Comparison of ENCODE assay signal across 15 cellular contexts in genomic region chr5:140630296-140630695, GRCh38. TPM values are rescaled to one million over a fixed set of nuclear protein-coding genes. Genes with fewer than 3 reads are reported as not detected.
DNase-seq lines count a peak whose midpoint lies in the region; ATAC-seq, FAIRE-seq and TF ChIP-seq lines count a peak whose summit lies in the region.
"Had no signal": no experiment of that assay in that cellular context is flagged by ENCODE, and none has a peak within 500 bp of the region (broad histone marks: within the 10 kb centered on the region; RNA-seq: fewer than 3 reads in every experiment).

No MANE protein-coding gene starts in this region.

- CTCF ChIA-PET in HepG2 (lab: Yijun Ruan, JAX; ENCODE audit: low intra/inter-chr PET ratio, low total read pairs) = no interaction called here

- H3K9me3 ChIP-seq in liver (ENCODE audit: control insufficient read depth in 4 of 4, low read length in 3 of 4) (no peaks in the 10 kb centered on the region), HepG2 (ENCODE audit: low read length) (peaks cover 25% of the 10 kb centered on the region)
- H3K9me3 ChIP-seq: pancreas had no signal

- 49% methylated on average over 2 of the region's 2 CpGs for WGBS in liver
- 28% methylated on average over 2 of the region's 2 CpGs for WGBS in HepG2 (ENCODE audit: low lambda C conversion rate)

- H3K9me3 Mint-ChIP-seq in activated T-helper 2 cell treated with anti-CD3 and anti-CD28 coated beads, Interferon-gamma antibody, Interleukin-2, Interleukin-4, amounts not matched to agents 10 μg/mL and 5 μg/mL and 100 μg/mL, durations not matched to agents 14 hours and 24 hours and 36 hours = peaks cover 11% of the 10 kb centered on the region

- POLR2A ChIA-PET in HepG2 (lab: Yijun Ruan, JAX) = interaction anchor here (1.1 kb wide), 1 partner anchor 17 kb away, joined by 5 read pairs; the partner anchor contains the start of genes IK and NDUFA2

- H3K27ac ChIP-seq in liver (ENCODE audit: low read depth in 1 of 2, low read length in 2 of 2) = peak overlapping the region; percentile 82 to 90
- no peak overlapping the region for H3K27ac ChIP-seq in HepG2 (ENCODE audit: extremely low read length, insufficient read depth, low read length)
- H3K27ac ChIP-seq in coronary artery = peak overlapping the region in 1 of 2 donors; percentile 81

- H3K27me3 ChIP-seq in liver (ENCODE audit: control insufficient read depth in 4 of 4, insufficient read depth in 4 of 4, low read length in 3 of 4) (no peaks in the 10 kb centered on the region), HepG2 (ENCODE audit: control insufficient read depth in 1 of 2, insufficient read depth in 2 of 2, low read length in 2 of 2) (no peaks in the 10 kb centered on the region)
- H3K27me3 ChIP-seq: pancreas had no signal

- H3K4me1 ChIP-seq in liver (ENCODE audit: control insufficient read depth in 4 of 4, insufficient read depth in 4 of 4, low read length in 3 of 4) (peaks cover 0 to 23% (median 13%) of the 10 kb centered on the region in 4 donors), HepG2 (ENCODE audit: insufficient read depth, low read length) (peaks cover 31% of the 10 kb centered on the region)

- peak overlapping the region; percentile 83 to 89 for H3K9ac ChIP-seq in liver (ENCODE audit: low read depth in 1 of 2, low read length in 2 of 2)
- no peak overlapping the region for H3K9ac ChIP-seq in HepG2 (ENCODE audit: insufficient read depth, low read depth, low read length)

- H2AFZ ChIP-seq in HepG2 (ENCODE audit: low read length) = no peak overlapping the region

- intact Hi-C loops in HepG2 (cut with micrococcal nuclease; ENCODE audit: unreplicated experiment) = no loop called here
- intact Hi-C loops in activated T-helper 2 cell treated with anti-CD3 and anti-CD28 coated beads, Interferon-gamma antibody, Interleukin-2, Interleukin-4, amounts not matched to agents 10 μg/mL and 5 μg/mL and 100 μg/mL, durations not matched to agents 14 hours and 24 hours and 36 hours (cut with micrococcal nuclease) = loop anchor here (10.0 kb wide), 1 partner anchor 375 kb away; no protein-coding TSS in a partner anchor

- TF ChIP-seq RAD21 in liver (IDR thresholded peaks at IDR 0.05) (no peak), HepG2 (CRISPR knock-in tag; IDR thresholded peaks at IDR 0.05) (no peak)

- DNase-seq in HepG2 (ENCODE audit: low spot score) (no peak), coronary artery (ENCODE audit: low spot score) (no peak), myocyte (ENCODE audit: low read depth) (peak; percentile 10), HT-29 (ENCODE audit: low spot score) (no peak), midbrain (lab: John Stamatoyannopoulos, UW) (no peak)
- no peak for DNase-seq in activated T-helper 2 cell treated with anti-CD3 and anti-CD28 coated beads, Interferon-gamma antibody, Interleukin-2, Interleukin-4, amounts not matched to agents 10 μg/mL and 5 μg/mL and 100 μg/mL, durations not matched to agents 14 hours and 24 hours and 36 hours (ENCODE audit: low spot score)
- DNase-seq: activated gamma-delta T cell; effector CD8-positive, alpha-beta T cell; NCI-H187 treated with DMSO at 0.1 percent for 48 hours; NCI-H510A treated with DMSO at 0.1 percent for 48 hours; OCI-M1; pancreas had no signal

- no peak overlapping the region for H3K27ac Mint-ChIP-seq in activated T-helper 2 cell treated with anti-CD3 and anti-CD28 coated beads, Interferon-gamma antibody, Interleukin-2, Interleukin-4, amounts not matched to agents 10 μg/mL and 5 μg/mL and 100 μg/mL, durations not matched to agents 14 hours and 24 hours and 36 hours
- H3K27ac Mint-ChIP-seq: mesothelial cell of epicardium had no signal

- H3K27me3 Mint-ChIP-seq in activated T-helper 2 cell treated with anti-CD3 and anti-CD28 coated beads, Interferon-gamma antibody, Interleukin-2, Interleukin-4, amounts not matched to agents 10 μg/mL and 5 μg/mL and 100 μg/mL, durations not matched to agents 14 hours and 24 hours and 36 hours (ENCODE audit: low read depth) = peaks cover 18% of the 10 kb centered on the region

- H3K36me3 ChIP-seq in liver (ENCODE audit: control insufficient read depth in 4 of 4, insufficient read depth in 3 of 4, low read depth in 1 of 4, low read length in 3 of 4) = no peaks in the 10 kb centered on the region
- no peaks in the 10 kb centered on the region for H3K36me3 ChIP-seq in HepG2 (replicated peaks in 1 of 2; ENCODE audit: control insufficient read depth in 1 of 2, insufficient read depth in 2 of 2, low read length in 2 of 2)
- H3K36me3 ChIP-seq: pancreas had no signal

- no peak for TF ChIP-seq CTCF in liver (IDR thresholded peaks at IDR 0.05; ENCODE audit: low read depth, low read length, missing input control)
- no peak for TF ChIP-seq CTCF in HepG2 (CRISPR knock-in tag; IDR thresholded peaks at IDR 0.05)
- TF ChIP-seq CTCF in coronary artery (IDR thresholded peaks at IDR 0.05) = no peak

- TF ChIP-seq POLR2A in HepG2 (IDR thresholded peaks at IDR 0.05; ENCODE audit: insufficient read depth in 1 of 2, low read depth in 2 of 2, low read length in 2 of 2) = no peak

- ATAC-seq in HepG2 (no peak), HG03280 (IDR thresholded peaks at IDR 0.05; ENCODE audit: unreplicated experiment) (no peak)
- ATAC-seq: pancreas had no signal

- no TSS peak for BruUV-seq in HepG2 (replicated peaks; lab: Mats Ljungman, UMichigan)

- TF ChIP-seq EP300 in HepG2 (IDR thresholded peaks at IDR 0.05; ENCODE audit: low read depth in 2 of 2, low read length in 2 of 2) (no peak), HepG2 (CRISPR knock-in tag; IDR thresholded peaks at IDR 0.05; ENCODE audit: borderline replicate concordance) (no peak)

- FAIRE-seq in HepG2 (lab: Jason Lieb, UNC) = no peak
- FAIRE-seq: pancreas had no signal

- in situ Hi-C loops in HepG2 (cut with HindIII; ENCODE audit: extremely low pct_ligation_motif_present, low pct_unique_long_range_greater_than_20kb) = loop anchor here (5.0 kb wide), 1 partner anchor 68 kb away; the partner anchor contains the start of genes APBB3 and SLC35A4

- no peaks in the 10 kb centered on the region for H4K20me1 ChIP-seq in HepG2 (ENCODE audit: insufficient read depth, low read length)

- H3K4me2 ChIP-seq in HepG2 (ENCODE audit: low read depth, low read length) = no peak overlapping the region

- no peaks in the 10 kb centered on the region for H3K36me3 Mint-ChIP-seq in activated T-helper 2 cell treated with anti-CD3 and anti-CD28 coated beads, Interferon-gamma antibody, Interleukin-2, Interleukin-4, amounts not matched to agents 10 μg/mL and 5 μg/mL and 100 μg/mL, durations not matched to agents 14 hours and 24 hours and 36 hours (ENCODE audit: low read depth)

- H3K4me1 Mint-ChIP-seq in activated T-helper 2 cell treated with anti-CD3 and anti-CD28 coated beads, Interferon-gamma antibody, Interleukin-2, Interleukin-4, amounts not matched to agents 10 μg/mL and 5 μg/mL and 100 μg/mL, durations not matched to agents 14 hours and 24 hours and 36 hours (ENCODE audit: low read depth) = peaks cover 23% of the 10 kb centered on the region
- H3K4me1 Mint-ChIP-seq: mesothelial cell of epicardium had no signal

- H3K4me3 ChIP-seq in liver (ENCODE audit: low read depth in 1 of 3, low read length in 3 of 3) = peak overlapping the region; percentile 66 to 85 (median 71)
- H3K4me3 ChIP-seq in HepG2 (replicated peaks in 1 of 3; ENCODE audit: insufficient read depth in 1 of 3, low read depth in 2 of 3, low read length in 3 of 3) = no peak overlapping the region
- peak overlapping the region; percentile 74 for H3K4me3 ChIP-seq in coronary artery

- no peak overlapping the region for H3K4me3 Mint-ChIP-seq in activated T-helper 2 cell treated with anti-CD3 and anti-CD28 coated beads, Interferon-gamma antibody, Interleukin-2, Interleukin-4, amounts not matched to agents 10 μg/mL and 5 μg/mL and 100 μg/mL, durations not matched to agents 14 hours and 24 hours and 36 hours (ENCODE audit: low read depth)
- H3K4me3 Mint-ChIP-seq: mesothelial cell of epicardium had no signal

- no peaks in the 10 kb centered on the region for H3K79me2 ChIP-seq in HepG2 (ENCODE audit: insufficient read depth, low read length)

RNA-seq across cellular contexts. Expression of gene CD14, which starts 2.7 kb away (rescaled TPM):
- total RNA-seq in liver (100 to 1,000 TPM in 1 of 2 donors, 10 to 100 TPM in 1; 61.0 to 297 TPM), HepG2 (2016; rRNA removed; fragmentation: Illumina TruSeq; extraction: Trizol) (0.70 and 1.7 TPM in 2 replicates), myocyte (0.21 and 0.64 TPM in 2 replicates)
- polyA plus RNA-seq in liver (100 to 1,000 TPM; 277 to 343 TPM), HepG2 (2011; rRNA removed) (4.7 and 9.8 TPM in 2 replicates)
- 0.35 and 0.40 TPM in 2 replicates for total RNA-seq in HepG2 (2016; cell fraction: cytosol; rRNA removed; fragmentation: Illumina TruSeq; extraction: Trizol; ENCODE audit: low read depth)
- 1.4 TPM in 2 replicates for total RNA-seq in HepG2 (2016; cell fraction: insoluble cytoplasmic fraction; rRNA removed; fragmentation: Illumina TruSeq; extraction: Trizol)
- 0.22 and 0.31 TPM in 2 replicates for total RNA-seq in HepG2 (2016; cell fraction: membrane; rRNA removed; fragmentation: Illumina TruSeq; extraction: Trizol)
- 1.5 and 1.7 TPM in 2 replicates for total RNA-seq in HepG2 (2016; cell fraction: nucleus; rRNA removed; fragmentation: Illumina TruSeq; extraction: Trizol)
- polyA plus RNA-seq in HepG2 (2011; cell fraction: cytosol; rRNA removed) = 4.5 and 5.6 TPM in 2 replicates
- 3.9 and 7.5 TPM in 2 replicates for polyA plus RNA-seq in HepG2 (2011; cell fraction: nucleus; rRNA removed)
- 2.7 and 8.6 TPM in 2 replicates for polyA plus RNA-seq in HepG2 (2012)
- polyA plus RNA-seq in HepG2 (2016; cell fraction: cytosol; fragmentation: Illumina TruSeq; extraction: Trizol; ENCODE audit: low read depth) = 0.16 and 0.26 TPM in 2 replicates
- 0.59 and 0.86 TPM in 2 replicates for polyA plus RNA-seq in HepG2 (2016; cell fraction: insoluble cytoplasmic fraction; fragmentation: Illumina TruSeq; extraction: Trizol; ENCODE audit: low read depth)
- polyA plus RNA-seq in HepG2 (2016; cell fraction: membrane; fragmentation: Illumina TruSeq; extraction: Trizol; ENCODE audit: low read depth) = 0.15 and 0.20 TPM in 2 replicates
- 1.8 and 4.1 TPM in 2 replicates for polyA plus RNA-seq in HepG2 (2016; cell fraction: nucleus; fragmentation: Illumina TruSeq; extraction: Trizol; ENCODE audit: insufficient read depth, low read depth)
- 0.16 and 4.7 TPM in 2 replicates for polyA minus RNA-seq in HepG2 (2011; rRNA and poly(A)+ RNA removed; ENCODE audit: low replicate concordance)
- 2.6 and 4.0 TPM in 2 replicates for polyA minus RNA-seq in HepG2 (2011; cell fraction: cytosol; rRNA and poly(A)+ RNA removed)
- polyA minus RNA-seq in HepG2 (2011; cell fraction: nucleus; rRNA and poly(A)+ RNA removed) = 0.90 and 1.5 TPM in 2 replicates
- polyA plus RNA-seq in myocyte (2012) = 2.7 TPM
- total RNA-seq in HT-29 (2014; rRNA removed; shearing (Covaris generic)) = 8.0 and 12.2 TPM in 2 replicates
- total RNA-seq in activated T-helper 2 cell treated with anti-CD3 and anti-CD28 coated beads, Interferon-gamma antibody, Interleukin-2, Interleukin-4, amounts not matched to agents 10 μg/mL and 5 μg/mL and 100 μg/mL, durations not matched to agents 14 hours and 24 hours and 36 hours = 0.39 TPM in 2 replicates

RNA-seq across cellular contexts. Expression of gene TMCO6, which starts 9.0 kb away (rescaled TPM):
- 10 to 100 TPM; 14.1 to 55.9 TPM for total RNA-seq in liver
- 10 to 100 TPM; 12.6 to 23.3 TPM for polyA plus RNA-seq in liver
- total RNA-seq in HepG2 (2016; rRNA removed; fragmentation: Illumina TruSeq; extraction: Trizol) = 8.2 and 16.6 TPM in 2 replicates
- 5.8 and 7.1 TPM in 2 replicates for total RNA-seq in HepG2 (2016; cell fraction: cytosol; rRNA removed; fragmentation: Illumina TruSeq; extraction: Trizol; ENCODE audit: low read depth)
- 7.7 and 17.8 TPM in 2 replicates for total RNA-seq in HepG2 (2016; cell fraction: insoluble cytoplasmic fraction; rRNA removed; fragmentation: Illumina TruSeq; extraction: Trizol)
- 6.2 and 7.2 TPM in 2 replicates for total RNA-seq in HepG2 (2016; cell fraction: membrane; rRNA removed; fragmentation: Illumina TruSeq; extraction: Trizol)
- total RNA-seq in HepG2 (2016; cell fraction: nucleus; rRNA removed; fragmentation: Illumina TruSeq; extraction: Trizol) = 33.8 and 34.3 TPM in 2 replicates
- polyA plus RNA-seq in HepG2 (2011; rRNA removed) = 28.2 and 36.3 TPM in 2 replicates
- polyA plus RNA-seq in HepG2 (2011; cell fraction: cytosol; rRNA removed) = 19.5 and 25.9 TPM in 2 replicates
- 235 and 295 TPM in 2 replicates for polyA plus RNA-seq in HepG2 (2011; cell fraction: nucleus; rRNA removed)
- polyA plus RNA-seq in HepG2 (2012) = 17.5 and 19.3 TPM in 2 replicates
- 2.1 and 2.6 TPM in 2 replicates for polyA plus RNA-seq in HepG2 (2016; cell fraction: cytosol; fragmentation: Illumina TruSeq; extraction: Trizol; ENCODE audit: low read depth)
- 5.9 and 6.4 TPM in 2 replicates for polyA plus RNA-seq in HepG2 (2016; cell fraction: insoluble cytoplasmic fraction; fragmentation: Illumina TruSeq; extraction: Trizol; ENCODE audit: low read depth)
- polyA plus RNA-seq in HepG2 (2016; cell fraction: membrane; fragmentation: Illumina TruSeq; extraction: Trizol; ENCODE audit: low read depth) = 3.2 and 5.9 TPM in 2 replicates
- 57.6 and 58.2 TPM in 2 replicates for polyA plus RNA-seq in HepG2 (2016; cell fraction: nucleus; fragmentation: Illumina TruSeq; extraction: Trizol; ENCODE audit: insufficient read depth, low read depth)
- 28.7 and 45.7 TPM in 2 replicates for polyA minus RNA-seq in HepG2 (2011; rRNA and poly(A)+ RNA removed; ENCODE audit: low replicate concordance)
- 5.5 and 5.7 TPM in 2 replicates for polyA minus RNA-seq in HepG2 (2011; cell fraction: cytosol; rRNA and poly(A)+ RNA removed)
- 74.2 and 90.0 TPM in 2 replicates for polyA minus RNA-seq in HepG2 (2011; cell fraction: nucleus; rRNA and poly(A)+ RNA removed)
- 5.3 and 8.1 TPM in 2 replicates for total RNA-seq in myocyte
- polyA plus RNA-seq in myocyte (2012) = 8.1 TPM
- total RNA-seq in HT-29 (2014; rRNA removed; shearing (Covaris generic)) = 39.5 and 52.2 TPM in 2 replicates
- total RNA-seq in activated T-helper 2 cell treated with anti-CD3 and anti-CD28 coated beads, Interferon-gamma antibody, Interleukin-2, Interleukin-4, amounts not matched to agents 10 μg/mL and 5 μg/mL and 100 μg/mL, durations not matched to agents 14 hours and 24 hours and 36 hours = 40.2 and 40.7 TPM in 2 replicates

RNA-seq across cellular contexts. Expression of gene NDUFA2, which starts 17.1 kb away (rescaled TPM):
- total RNA-seq in liver = 10 to 100 TPM; 23.3 to 44.3 TPM
- polyA plus RNA-seq in liver = 100 to 1,000 TPM in 1 of 2 donors, 10 to 100 TPM in 1; 91.3 to 160 TPM
- 97.2 and 103 TPM in 2 replicates for total RNA-seq in HepG2 (2016; rRNA removed; fragmentation: Illumina TruSeq; extraction: Trizol)
- total RNA-seq in HepG2 (2016; cell fraction: cytosol; rRNA removed; fragmentation: Illumina TruSeq; extraction: Trizol; ENCODE audit: low read depth) = 31.4 and 47.0 TPM in 2 replicates
- total RNA-seq in HepG2 (2016; cell fraction: insoluble cytoplasmic fraction; rRNA removed; fragmentation: Illumina TruSeq; extraction: Trizol) = 93.8 and 118 TPM in 2 replicates
- 39.2 and 47.9 TPM in 2 replicates for total RNA-seq in HepG2 (2016; cell fraction: membrane; rRNA removed; fragmentation: Illumina TruSeq; extraction: Trizol)
- 35.2 and 41.9 TPM in 2 replicates for total RNA-seq in HepG2 (2016; cell fraction: nucleus; rRNA removed; fragmentation: Illumina TruSeq; extraction: Trizol)
- 94.9 and 105 TPM in 2 replicates for polyA plus RNA-seq in HepG2 (2011; rRNA removed)
- polyA plus RNA-seq in HepG2 (2011; cell fraction: cytosol; rRNA removed) = 88.4 and 132 TPM in 2 replicates
- 34.5 and 35.4 TPM in 2 replicates for polyA plus RNA-seq in HepG2 (2011; cell fraction: nucleus; rRNA removed)
- polyA plus RNA-seq in HepG2 (2012) = 58.5 and 59.1 TPM in 2 replicates
- 35.9 and 45.1 TPM in 2 replicates for polyA plus RNA-seq in HepG2 (2016; cell fraction: cytosol; fragmentation: Illumina TruSeq; extraction: Trizol; ENCODE audit: low read depth)
- polyA plus RNA-seq in HepG2 (2016; cell fraction: insoluble cytoplasmic fraction; fragmentation: Illumina TruSeq; extraction: Trizol; ENCODE audit: low read depth) = 102 and 108 TPM in 2 replicates
- 35.6 and 44.9 TPM in 2 replicates for polyA plus RNA-seq in HepG2 (2016; cell fraction: membrane; fragmentation: Illumina TruSeq; extraction: Trizol; ENCODE audit: low read depth)
- polyA plus RNA-seq in HepG2 (2016; cell fraction: nucleus; fragmentation: Illumina TruSeq; extraction: Trizol; ENCODE audit: insufficient read depth, low read depth) = 62.0 and 65.8 TPM in 2 replicates
- polyA minus RNA-seq in HepG2 (2011; rRNA and poly(A)+ RNA removed; ENCODE audit: low replicate concordance) = 18.8 and 29.1 TPM in 2 replicates
- polyA minus RNA-seq in HepG2 (2011; cell fraction: cytosol; rRNA and poly(A)+ RNA removed) = 11.2 and 15.4 TPM in 2 replicates
- 12.6 and 13.9 TPM in 2 replicates for polyA minus RNA-seq in HepG2 (2011; cell fraction: nucleus; rRNA and poly(A)+ RNA removed)
- 46.7 and 51.4 TPM in 2 replicates for total RNA-seq in myocyte
- polyA plus RNA-seq in myocyte (2012) = 162 TPM
- total RNA-seq in HT-29 (2014; rRNA removed; shearing (Covaris generic)) = 112 and 134 TPM in 2 replicates
- 63.0 and 65.6 TPM in 2 replicates for total RNA-seq in activated T-helper 2 cell treated with anti-CD3 and anti-CD28 coated beads, Interferon-gamma antibody, Interleukin-2, Interleukin-4, amounts not matched to agents 10 μg/mL and 5 μg/mL and 100 μg/mL, durations not matched to agents 14 hours and 24 hours and 36 hours

RNA-seq across cellular contexts. Expression of gene IK, which starts 17.3 kb away (rescaled TPM):
- 10 to 100 TPM; 42.5 to 45.7 TPM for total RNA-seq in liver
- 10 to 100 TPM; 30.8 to 41.8 TPM for polyA plus RNA-seq in liver
- 67.5 and 86.4 TPM in 2 replicates for total RNA-seq in HepG2 (2016; rRNA removed; fragmentation: Illumina TruSeq; extraction: Trizol)
- total RNA-seq in HepG2 (2016; cell fraction: cytosol; rRNA removed; fragmentation: Illumina TruSeq; extraction: Trizol; ENCODE audit: low read depth) = 10.9 and 13.0 TPM in 2 replicates
- total RNA-seq in HepG2 (2016; cell fraction: insoluble cytoplasmic fraction; rRNA removed; fragmentation: Illumina TruSeq; extraction: Trizol) = 67.8 and 81.2 TPM in 2 replicates
- total RNA-seq in HepG2 (2016; cell fraction: membrane; rRNA removed; fragmentation: Illumina TruSeq; extraction: Trizol) = 12.8 and 18.0 TPM in 2 replicates
- 45.9 and 55.5 TPM in 2 replicates for total RNA-seq in HepG2 (2016; cell fraction: nucleus; rRNA removed; fragmentation: Illumina TruSeq; extraction: Trizol)
- polyA plus RNA-seq in HepG2 (2011; rRNA removed) = 63.7 and 65.3 TPM in 2 replicates
- polyA plus RNA-seq in HepG2 (2011; cell fraction: cytosol; rRNA removed) = 43.5 and 55.0 TPM in 2 replicates
- 132 and 195 TPM in 2 replicates for polyA plus RNA-seq in HepG2 (2011; cell fraction: nucleus; rRNA removed)
- 61.8 and 72.2 TPM in 2 replicates for polyA plus RNA-seq in HepG2 (2012)
- 8.8 TPM in 2 replicates for polyA plus RNA-seq in HepG2 (2016; cell fraction: cytosol; fragmentation: Illumina TruSeq; extraction: Trizol; ENCODE audit: low read depth)
- 103 and 116 TPM in 2 replicates for polyA plus RNA-seq in HepG2 (2016; cell fraction: insoluble cytoplasmic fraction; fragmentation: Illumina TruSeq; extraction: Trizol; ENCODE audit: low read depth)
- polyA plus RNA-seq in HepG2 (2016; cell fraction: membrane; fragmentation: Illumina TruSeq; extraction: Trizol; ENCODE audit: low read depth) = 8.1 and 11.8 TPM in 2 replicates
- polyA plus RNA-seq in HepG2 (2016; cell fraction: nucleus; fragmentation: Illumina TruSeq; extraction: Trizol; ENCODE audit: insufficient read depth, low read depth) = 114 and 115 TPM in 2 replicates
- polyA minus RNA-seq in HepG2 (2011; rRNA and poly(A)+ RNA removed; ENCODE audit: low replicate concordance) = 32.1 and 98.6 TPM in 2 replicates
- polyA minus RNA-seq in HepG2 (2011; cell fraction: cytosol; rRNA and poly(A)+ RNA removed) = 23.0 and 28.8 TPM in 2 replicates
- 63.2 and 75.2 TPM in 2 replicates for polyA minus RNA-seq in HepG2 (2011; cell fraction: nucleus; rRNA and poly(A)+ RNA removed)
- total RNA-seq in myocyte = 105 and 121 TPM in 2 replicates
- polyA plus RNA-seq in myocyte (2012) = 73.5 TPM
- 48.3 and 62.7 TPM in 2 replicates for total RNA-seq in HT-29 (2014; rRNA removed; shearing (Covaris generic))
- 111 and 119 TPM in 2 replicates for total RNA-seq in activated T-helper 2 cell treated with anti-CD3 and anti-CD28 coated beads, Interferon-gamma antibody, Interleukin-2, Interleukin-4, amounts not matched to agents 10 μg/mL and 5 μg/mL and 100 μg/mL, durations not matched to agents 14 hours and 24 hours and 36 hours

RNA-seq across cellular contexts. Expression of gene WDR55, which starts 34.4 kb away (rescaled TPM):
- 10 to 100 TPM; 12.0 to 18.2 TPM for total RNA-seq in liver
- 10 to 100 TPM in 1 of 2 donors, 1 to 10 TPM in 1; 10.0 to 11.4 TPM for polyA plus RNA-seq in liver
- total RNA-seq in HepG2 (2016; rRNA removed; fragmentation: Illumina TruSeq; extraction: Trizol) = 18.2 and 18.5 TPM in 2 replicates
- total RNA-seq in HepG2 (2016; cell fraction: cytosol; rRNA removed; fragmentation: Illumina TruSeq; extraction: Trizol; ENCODE audit: low read depth) = 1.8 and 2.8 TPM in 2 replicates
- total RNA-seq in HepG2 (2016; cell fraction: insoluble cytoplasmic fraction; rRNA removed; fragmentation: Illumina TruSeq; extraction: Trizol) = 17.1 and 17.6 TPM in 2 replicates
- 8.8 TPM in 2 replicates for total RNA-seq in HepG2 (2016; cell fraction: membrane; rRNA removed; fragmentation: Illumina TruSeq; extraction: Trizol)
- total RNA-seq in HepG2 (2016; cell fraction: nucleus; rRNA removed; fragmentation: Illumina TruSeq; extraction: Trizol) = 16.0 and 18.3 TPM in 2 replicates
- 17.7 and 23.4 TPM in 2 replicates for polyA plus RNA-seq in HepG2 (2011; rRNA removed)
- 15.6 and 19.1 TPM in 2 replicates for polyA plus RNA-seq in HepG2 (2011; cell fraction: cytosol; rRNA removed)
- polyA plus RNA-seq in HepG2 (2011; cell fraction: nucleus; rRNA removed) = 55.5 and 55.6 TPM in 2 replicates
- polyA plus RNA-seq in HepG2 (2012) = 13.9 and 15.2 TPM in 2 replicates
- 1.9 and 2.1 TPM in 2 replicates for polyA plus RNA-seq in HepG2 (2016; cell fraction: cytosol; fragmentation: Illumina TruSeq; extraction: Trizol; ENCODE audit: low read depth)
- polyA plus RNA-seq in HepG2 (2016; cell fraction: insoluble cytoplasmic fraction; fragmentation: Illumina TruSeq; extraction: Trizol; ENCODE audit: low read depth) = 15.5 and 17.3 TPM in 2 replicates
- 5.0 and 5.9 TPM in 2 replicates for polyA plus RNA-seq in HepG2 (2016; cell fraction: membrane; fragmentation: Illumina TruSeq; extraction: Trizol; ENCODE audit: low read depth)
- polyA plus RNA-seq in HepG2 (2016; cell fraction: nucleus; fragmentation: Illumina TruSeq; extraction: Trizol; ENCODE audit: insufficient read depth, low read depth) = 50.1 and 52.2 TPM in 2 replicates
- 24.4 and 41.7 TPM in 2 replicates for polyA minus RNA-seq in HepG2 (2011; rRNA and poly(A)+ RNA removed; ENCODE audit: low replicate concordance)
- 14.0 and 14.3 TPM in 2 replicates for polyA minus RNA-seq in HepG2 (2011; cell fraction: cytosol; rRNA and poly(A)+ RNA removed)
- polyA minus RNA-seq in HepG2 (2011; cell fraction: nucleus; rRNA and poly(A)+ RNA removed) = 19.7 and 20.5 TPM in 2 replicates
- total RNA-seq in myocyte = 20.5 and 20.6 TPM in 2 replicates
- 27.9 TPM for polyA plus RNA-seq in myocyte (2012)
- total RNA-seq in HT-29 (2014; rRNA removed; shearing (Covaris generic)) = 39.1 and 45.8 TPM in 2 replicates
- total RNA-seq in activated T-helper 2 cell treated with anti-CD3 and anti-CD28 coated beads, Interferon-gamma antibody, Interleukin-2, Interleukin-4, amounts not matched to agents 10 μg/mL and 5 μg/mL and 100 μg/mL, durations not matched to agents 14 hours and 24 hours and 36 hours = 39.1 and 40.0 TPM in 2 replicates

Comparison
In these comparisons a context has a peak if more than half of its experiments do, and no peak if none do; other contexts are left out.
1. H3K4me3 ChIP-seq: peak in liver (3 of 3) and coronary artery (single experiment); none in HepG2 (0 of 3).